8 cellular contexts compared by ENCODE assay signal in the genomic region with DNA sequence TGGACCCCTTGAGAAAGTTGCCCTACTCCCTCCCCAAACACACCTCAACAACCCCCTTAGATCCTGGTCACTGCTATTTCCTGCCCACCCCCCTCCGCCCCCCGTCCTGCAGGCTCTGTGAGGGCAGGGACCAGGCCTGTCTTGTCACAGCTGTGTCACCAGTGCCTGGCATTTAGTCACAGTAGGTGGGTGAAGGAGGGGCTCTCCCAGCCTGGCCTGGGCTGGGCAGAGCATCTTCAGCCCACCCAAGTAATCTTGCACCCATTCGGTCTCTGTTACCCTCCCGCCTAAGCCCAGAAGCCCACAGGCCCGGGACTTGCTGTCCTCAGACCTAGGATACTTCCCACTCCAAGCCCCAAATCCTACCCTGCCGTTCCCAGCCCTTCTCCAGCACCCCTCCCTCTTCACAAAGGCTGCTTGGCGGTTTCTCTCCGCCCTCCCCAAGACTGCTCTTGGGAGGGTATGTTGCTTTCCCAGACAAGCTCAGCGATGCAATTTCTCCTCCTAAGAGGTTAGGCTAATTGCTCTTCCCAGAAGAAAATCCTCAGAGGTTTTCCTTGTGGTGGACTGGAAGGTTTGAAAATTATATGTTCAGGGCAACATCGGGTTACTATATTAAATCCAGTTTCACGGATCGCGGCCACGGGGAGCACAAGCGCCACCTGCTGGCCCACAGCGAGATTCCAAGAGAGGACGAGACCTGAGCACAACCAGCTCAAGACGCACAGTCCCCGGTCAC. TPM values are rescaled to one million over a fixed set of nuclear protein-coding genes. Genes with fewer than 3 reads are reported as not detected.
DNase-seq lines count a peak whose midpoint lies in the region; ATAC-seq and TF ChIP-seq lines count a peak whose summit lies in the region.

No MANE protein-coding gene starts in this region.

- DNase-seq in DND-41 (peak; percentile 76), KBM-7 (peak; percentile 77), RPMI7951 (ENCODE audit: low read depth) (peak; percentile 57), foreskin fibroblast (peak; percentile 49 to 86), neuronal stem cell (ENCODE audit: low spot score) (peak; percentile 57)
- DNase-seq in activated T-helper 9 cell treated with anti-CD3 and anti-CD28 coated beads, Interleukin-2, amount 50 U/mL, for 16 hours (ENCODE audit: low read depth), result peak; percentile 66
- DNase-seq in stimulated activated naive CD8-positive, alpha-beta T cell treated with anti-CD3 and anti-CD28 coated beads, Interleukin-15, amount 100 ng/mL, for 72 hours, result peak; percentile 73 to 74

- H3K4ac ChIP-seq in neuronal stem cell (ENCODE audit: low read length), result peak overlapping the region; percentile 85

- H2BK15ac ChIP-seq in neuronal stem cell (ENCODE audit: low read length), result peak overlapping the region; percentile 87

- no CpG with 5 or more reads among the region's 19 CpGs for WGBS in neuronal stem cell (ENCODE audit: extremely low coverage in 2 of 2, insufficient read length in 2 of 2, insufficient replicate concordance in 1 of 2), 2 donors

- H3K9ac ChIP-seq in DND-41 (ENCODE audit: low read depth, low read length) (peak overlapping the region; percentile 36; the same call in 1 of the 2 replicates), neuronal stem cell (ENCODE audit: low read depth, low read length, poor library complexity) (peak overlapping the region; percentile 82)

- peak; percentile 93 for TF ChIP-seq CTCF in DND-41 (IDR thresholded peaks at IDR 0.05; ENCODE audit: borderline replicate concordance, extremely low read depth, low read length, poor library complexity, severe bottlenecking)
- peak; percentile 98 for TF ChIP-seq CTCF in foreskin fibroblast (IDR thresholded peaks at IDR 0.05; ENCODE audit: low read depth, low read length)

- peak overlapping the region; percentile 59 for H2AFZ ChIP-seq in DND-41 (ENCODE audit: low read depth, low read length)
- peak overlapping the region; percentile 96 for H2AFZ ChIP-seq in neuronal stem cell (ENCODE audit: low read length)

- H3K79me2 ChIP-seq in DND-41 (ENCODE audit: insufficient read depth, low read length), result no peaks in the 10 kb centered on the region

- no peak overlapping the region for H4K8ac ChIP-seq in neuronal stem cell (ENCODE audit: low read depth, low read length)

- H3K27ac ChIP-seq in DND-41 (ENCODE audit: low read length), result no peak overlapping the region
- H3K27ac ChIP-seq in neuronal stem cell (replicated peaks; ENCODE audit: low read length), result no peak overlapping the region

- ATAC-seq in DND-41 (ENCODE audit: insufficient read depth, low read depth) (peak; percentile 87), GM21529 (IDR thresholded peaks at IDR 0.05; ENCODE audit: unreplicated experiment) (no peak)
- ATAC-seq in stimulated activated naive CD8-positive, alpha-beta T cell treated with anti-CD3 and anti-CD28 coated beads, Interleukin-15, amount 100 ng/mL, for 72 hours, result peak; percentile 66

- no peaks in the 10 kb centered on the region for H3K27me3 Mint-ChIP-seq in stimulated activated naive CD8-positive, alpha-beta T cell treated with anti-CD3 and anti-CD28 coated beads, Interleukin-15, amount 100 ng/mL, for 72 hours

- peak overlapping the region; percentile 66 for H3K4me2 ChIP-seq in DND-41 (ENCODE audit: insufficient read depth, low read length)
- peak overlapping the region; percentile 80 for H3K4me2 ChIP-seq in neuronal stem cell (ENCODE audit: insufficient read depth, low read length, poor library complexity, severe bottlenecking)

- peak overlapping the region; percentile 87 for H2BK12ac ChIP-seq in neuronal stem cell (ENCODE audit: low read length)

- H3K27ac Mint-ChIP-seq in stimulated activated naive CD8-positive, alpha-beta T cell treated with anti-CD3 and anti-CD28 coated beads, Interleukin-15, amount 100 ng/mL, for 72 hours, result peak overlapping the region; percentile 77 to 83

- H3K4me3 ChIP-seq in DND-41 (ENCODE audit: low read depth in 1 of 2, low read length in 2 of 2) (peak overlapping the region in 1 of 2 experiments; percentile 44; a peak in 2 of 4 replicates), foreskin fibroblast (ENCODE audit: low read depth in 1 of 2, low read length in 2 of 2) (peak overlapping the region in 1 of 2 donors; percentile 9), neuronal stem cell (ENCODE audit: low read length in 2 of 2) (peak overlapping the region; percentile 45 to 76)

- H3K23ac ChIP-seq in neuronal stem cell (ENCODE audit: low read depth, low read length, poor library complexity), result peak overlapping the region; percentile 29

- H3K18ac ChIP-seq in neuronal stem cell (ENCODE audit: low read length), result peak overlapping the region; percentile 61

- no peaks in the 10 kb centered on the region for H4K20me1 ChIP-seq in DND-41 (ENCODE audit: insufficient read depth, low read length)

- no peaks in the 10 kb centered on the region for H3K36me3 ChIP-seq in DND-41 (ENCODE audit: insufficient read depth, low read length)
- no peaks in the 10 kb centered on the region for H3K36me3 ChIP-seq in neuronal stem cell (replicated peaks in 1 of 2; ENCODE audit: control insufficient read depth in 2 of 2, insufficient read depth in 2 of 2, low read length in 2 of 2)

- H3K27me3 ChIP-seq in DND-41 (ENCODE audit: insufficient read depth, low read length, poor library complexity), result no peaks in the 10 kb centered on the region
- no peaks in the 10 kb centered on the region for H3K27me3 ChIP-seq in neuronal stem cell (ENCODE audit: control insufficient read depth in 3 of 3, insufficient read depth in 3 of 3, low read depth in 1 of 3, low read length in 3 of 3)

- H3K9me3 Mint-ChIP-seq in stimulated activated naive CD8-positive, alpha-beta T cell treated with anti-CD3 and anti-CD28 coated beads, Interleukin-15, amount 100 ng/mL, for 72 hours, result peaks cover 9 to 11% of the 10 kb centered on the region in 2 donors

- H2AK5ac ChIP-seq in neuronal stem cell (ENCODE audit: low read depth, low read length), result peak overlapping the region; percentile 74

- no peak overlapping the region for H3K14ac ChIP-seq in neuronal stem cell (ENCODE audit: low read length)

- peak overlapping the region; percentile 14 for H2BK5ac ChIP-seq in neuronal stem cell (ENCODE audit: low read length)

- in situ Hi-C loops in KBM-7 (cut with MboI; ENCODE audit: low pct_unique_long_range_greater_than_20kb, low sequenced_read_pairs), result no loop called here

- no peaks in the 10 kb centered on the region for H3K9me3 ChIP-seq in DND-41 (ENCODE audit: insufficient read depth, low read length, severe bottlenecking)
- peaks cover 1 to 10% of the 10 kb centered on the region in 2 donors for H3K9me3 ChIP-seq in neuronal stem cell (replicated peaks in 1 of 2; ENCODE audit: control insufficient read depth in 2 of 2, insufficient read depth in 1 of 2, low read depth in 1 of 2, low read length in 2 of 2)

- H3K79me1 ChIP-seq in neuronal stem cell (ENCODE audit: low read depth, low read length), result no peaks in the 10 kb centered on the region

- H3K4me1 ChIP-seq in DND-41 (ENCODE audit: insufficient read depth, low read length), result peaks cover 6% of the 10 kb centered on the region
- H3K4me1 ChIP-seq in neuronal stem cell (ENCODE audit: control insufficient read depth in 2 of 2, insufficient read depth in 1 of 2, low read depth in 1 of 2, low read length in 2 of 2), result peaks cover 0 to 7% of the 10 kb centered on the region in 2 donors

- H2BK120ac ChIP-seq in neuronal stem cell (ENCODE audit: low read depth, low read length), result peak overlapping the region; percentile 98

- peaks cover 53% of the 10 kb centered on the region for H3K4me1 Mint-ChIP-seq in stimulated activated naive CD8-positive, alpha-beta T cell treated with anti-CD3 and anti-CD28 coated beads, Interleukin-15, amount 100 ng/mL, for 72 hours

- peak overlapping the region; percentile 42 to 55 for H3K4me3 Mint-ChIP-seq in stimulated activated naive CD8-positive, alpha-beta T cell treated with anti-CD3 and anti-CD28 coated beads, Interleukin-15, amount 100 ng/mL, for 72 hours

- peak overlapping the region; percentile 97 for H4K91ac ChIP-seq in neuronal stem cell (ENCODE audit: low read depth, low read length, poor library complexity)

RNA-seq across cellular contexts. Expression of gene ZFP36L1, which starts 50.8 kb away (rescaled TPM):
- 85.8 and 126 TPM in 2 replicates for total RNA-seq in RPMI7951 (2014; rRNA removed; shearing (Covaris generic))
- polyA plus RNA-seq in neuronal stem cell (2013, experiment 1 of 2), result 270 TPM
- polyA plus RNA-seq in neuronal stem cell (2013, experiment 2 of 2), result 294 TPM
